In genomic region chr2:223501604-223502003, GRCh38 we compare ENCODE assay signal across 17 cellular contexts.
DNase-seq lines count a peak whose midpoint lies in the region; ATAC-seq and TF ChIP-seq lines count a peak whose summit lies in the region.
"Had no signal": no experiment of that assay in that cellular context is flagged by ENCODE, and none has a peak within 500 bp of the region (broad histone marks: within the 10 kb centered on the region; RNA-seq: fewer than 3 reads in every experiment).

No MANE protein-coding gene starts in this region.

- H3K4me3 Mint-ChIP-seq in activated T-cell treated with anti-CD3 and anti-CD28 coated beads, Interleukin-2, amount 50 U/mL, for 4 hours: no peak overlapping the region
- H3K4me3 Mint-ChIP-seq: H9 had no signal

- H3K4me1 Mint-ChIP-seq in activated T-cell treated with anti-CD3 and anti-CD28 coated beads, Interleukin-2, amount 50 U/mL, for 4 hours (ENCODE audit: low read depth): no peaks in the 10 kb centered on the region
- H3K4me1 Mint-ChIP-seq: H9 had no signal

- DNase-seq in ACHN (peak; percentile 68), epithelial cell of proximal tubule (ENCODE audit: low read depth) (peak; percentile 53), GM20000 (ENCODE audit: low spot score) (no peak), Peyer's patch (no peak)
- no peak for DNase-seq in activated effector memory CD4-positive, alpha-beta T cell treated with anti-CD3 and anti-CD28 coated beads, Interleukin-2, amount 50 U/mL, for 16 hours
- no peak for DNase-seq in activated T-cell treated with anti-CD3 and anti-CD28 coated beads, Interleukin-2, amount 50 U/mL, for 4 hours
- DNase-seq: DMS153, H9, Karpas-422, NCI-H1930, NCI-H748 treated with DMSO at 0.1 percent for 48 hours, T-helper 9 cell had no signal

- ATAC-seq in GM18511 (IDR thresholded peaks at IDR 0.05; ENCODE audit: unreplicated experiment): peak; percentile 62
- no peak for ATAC-seq in activated T-cell treated with anti-CD3 and anti-CD28 coated beads, Interleukin-2, amount 50 U/mL, for 4 hours

- no peak overlapping the region for H3K9ac ChIP-seq in OCI-LY3 (ENCODE audit: low read length)
- H3K9ac ChIP-seq: BLaER1 had no signal

- no peaks in the 10 kb centered on the region for H3K36me3 ChIP-seq in OCI-LY3 (replicated peaks; ENCODE audit: low read depth, low read length)
- no peaks in the 10 kb centered on the region for H3K36me3 ChIP-seq in Peyer's patch
- H3K36me3 ChIP-seq: BLaER1, SJSA1 had no signal

- H3K4me2 ChIP-seq in OCI-LY3 (ENCODE audit: low read length): peak overlapping the region; percentile 34; the same call in 1 of the 2 replicates
- H3K4me2 ChIP-seq: BLaER1 had no signal

- no peaks in the 10 kb centered on the region for H4K20me1 ChIP-seq in OCI-LY3 (ENCODE audit: insufficient read depth, low read length)
- H4K20me1 ChIP-seq: BLaER1 had no signal

- H3K27me3 Mint-ChIP-seq in activated T-cell treated with anti-CD3 and anti-CD28 coated beads, Interleukin-2, amount 50 U/mL, for 4 hours (ENCODE audit: low read depth): no peaks in the 10 kb centered on the region

- no peaks in the 10 kb centered on the region for H3K36me3 Mint-ChIP-seq in activated T-cell treated with anti-CD3 and anti-CD28 coated beads, Interleukin-2, amount 50 U/mL, for 4 hours (ENCODE audit: insufficient read depth)

- TF ChIP-seq CTCF in OCI-LY3 (IDR thresholded peaks at IDR 0.05; ENCODE audit: low read depth, low read length): no peak
- TF ChIP-seq CTCF in epithelial cell of proximal tubule (conservative IDR thresholded peaks at IDR 0.05; ENCODE audit: low read depth, low read length): no peak
- no peak for TF ChIP-seq CTCF in GM20000 (IDR thresholded peaks at IDR 0.05; ENCODE audit: extremely low read depth, missing control alignments)
- no peak for TF ChIP-seq CTCF in Peyer's patch (IDR thresholded peaks at IDR 0.05)

- H3K27ac ChIP-seq in OCI-LY3 (ENCODE audit: low read length): no peak overlapping the region
- no peak overlapping the region for H3K27ac ChIP-seq in Peyer's patch
- H3K27ac ChIP-seq: BLaER1, RWPE1, SJSA1 had no signal

- H3K9me3 Mint-ChIP-seq in activated T-cell treated with anti-CD3 and anti-CD28 coated beads, Interleukin-2, amount 50 U/mL, for 4 hours: peaks cover 3% of the 10 kb centered on the region
- H3K9me3 Mint-ChIP-seq: H9 had no signal

- no peak for TF ChIP-seq POLR2A in Peyer's patch (IDR thresholded peaks at IDR 0.05)

- H2AFZ ChIP-seq in OCI-LY3 (ENCODE audit: low read depth, low read length): no peak overlapping the region

- peaks cover 12% of the 10 kb centered on the region for H3K4me1 ChIP-seq in OCI-LY3 (ENCODE audit: low read length)
- H3K4me1 ChIP-seq in Peyer's patch: no peaks in the 10 kb centered on the region
- H3K4me1 ChIP-seq: BLaER1, SJSA1 had no signal

- H3K79me2 ChIP-seq in OCI-LY3 (ENCODE audit: low read length): no peaks in the 10 kb centered on the region

- in situ Hi-C loops in ACHN (cut with HindIII; ENCODE audit: low pct_ligation_motif_present, low pct_unique_long_range_greater_than_20kb, low sequenced_read_pairs): no loop called here

- H3K4me3 ChIP-seq in OCI-LY3 (ENCODE audit: low read length) (no peak overlapping the region), epithelial cell of proximal tubule (ENCODE audit: low read depth, low read length) (no peak overlapping the region), Peyer's patch (no peak overlapping the region)
- H3K4me3 ChIP-seq: BLaER1, SJSA1 had no signal

- no peaks in the 10 kb centered on the region for H3K9me3 ChIP-seq in OCI-LY3 (ENCODE audit: insufficient read depth, low read length)
- no peaks in the 10 kb centered on the region for H3K9me3 ChIP-seq in Peyer's patch
- H3K9me3 ChIP-seq: SJSA1 had no signal

- H3K27me3 ChIP-seq in OCI-LY3 (ENCODE audit: low read depth, low read length) (no peaks in the 10 kb centered on the region), Peyer's patch (no peaks in the 10 kb centered on the region)
- H3K27me3 ChIP-seq: BLaER1, SJSA1 had no signal

Comparison
In these comparisons a context has a peak if more than half of its experiments do, and no peak if none do; other contexts are left out.
1. DNase-seq: peak in ACHN (single experiment) and epithelial cell of proximal tubule (single experiment); none in activated effector memory CD4-positive, alpha-beta T cell treated with anti-CD3 and anti-CD28 coated beads, Interleukin-2, amount 50 U/mL, for 16 hours (single experiment), GM20000 (single experiment), Peyer's patch (0 of 3) and activated T-cell treated with anti-CD3 and anti-CD28 coated beads, Interleukin-2, amount 50 U/mL, for 4 hours (single experiment).